Comparison of ENCODE assay signal across 20 cellular contexts in the genomic region with DNA sequence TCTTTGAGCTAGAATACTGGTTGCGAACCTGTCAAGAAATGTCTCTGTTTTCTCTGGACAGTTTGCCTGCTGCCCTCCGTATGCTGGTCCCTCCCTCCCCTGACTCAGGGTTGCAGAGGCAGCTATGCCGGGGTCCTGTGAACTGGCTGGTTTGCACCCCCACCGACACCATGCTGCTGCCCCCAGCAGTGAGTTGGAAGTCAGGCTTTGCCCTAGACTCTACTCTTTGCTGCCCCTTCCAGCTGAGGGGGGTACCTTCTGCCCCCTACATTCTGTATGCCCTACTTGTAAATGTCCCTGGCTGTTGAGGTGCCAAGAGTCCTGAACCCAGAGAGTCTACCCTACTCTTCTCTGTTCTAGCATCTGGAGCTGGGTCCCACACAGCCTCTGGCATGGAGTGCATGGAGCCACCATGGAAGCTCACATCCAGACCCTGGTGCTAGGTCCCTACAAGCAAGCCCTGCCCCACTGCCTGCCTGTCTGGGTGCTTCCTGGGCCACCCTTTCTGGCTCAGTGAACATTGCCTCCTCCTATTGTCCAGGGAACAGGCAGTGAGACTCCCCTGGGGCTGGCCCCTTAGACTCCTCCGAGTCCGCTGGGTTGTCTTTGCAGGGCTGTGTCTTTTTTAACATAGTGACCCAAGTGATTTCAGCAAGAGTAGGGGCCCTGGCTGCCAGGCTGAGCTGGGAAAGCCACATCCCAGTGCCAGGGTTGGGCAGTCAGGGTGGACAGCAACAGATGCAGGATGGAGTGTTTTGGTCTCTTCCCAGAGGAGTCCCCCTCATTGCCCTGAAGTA.
A peak's percentile ranks its signal among the peaks of the same experiment; 100 is the strongest.
DNase-seq lines count a peak whose midpoint lies in the region; ATAC-seq and TF ChIP-seq lines count a peak whose summit lies in the region.
"Had no signal": no experiment of that assay in that cellular context is flagged by ENCODE, and none has a peak within 500 bp of the region (broad histone marks: within the 10 kb centered on the region; RNA-seq: fewer than 3 reads in every experiment).

No MANE protein-coding gene starts in this region.

- H3K9me2 ChIP-seq in hepatocyte (replicated peaks; ENCODE audit: insufficient read depth): no peaks in the 10 kb centered on the region

- H3K79me2 ChIP-seq in hepatocyte: no peaks in the 10 kb centered on the region

- no peaks in the 10 kb centered on the region for H4K20me1 ChIP-seq in hepatocyte (ENCODE audit: insufficient read depth, poor library complexity, severe bottlenecking)

- H2AFZ ChIP-seq in hepatocyte: no peak overlapping the region

- TF ChIP-seq POLR2A in body of pancreas (IDR thresholded peaks at IDR 0.05): no peak

- H3K27ac ChIP-seq in hepatocyte (no peak overlapping the region), body of pancreas (no peak overlapping the region)
- H3K27ac ChIP-seq: Peyer's patch, SJCRH30 had no signal

- no peaks in the 10 kb centered on the region for H3K9me3 Mint-ChIP-seq in stimulated activated naive CD8-positive, alpha-beta T cell treated with anti-CD3 and anti-CD28 coated beads, Interleukin-15, amount 100 ng/mL, for 72 hours

- H3K9me3 ChIP-seq in hepatocyte (ENCODE audit: low read depth) (no peaks in the 10 kb centered on the region), body of pancreas (no peaks in the 10 kb centered on the region)
- H3K9me3 ChIP-seq: BE2C, Peyer's patch, SJCRH30 had no signal

- H3K36me3 ChIP-seq in hepatocyte (replicated peaks; ENCODE audit: insufficient read depth, low read depth) (no peaks in the 10 kb centered on the region), body of pancreas (replicated peaks in 1 of 2; ENCODE audit: insufficient read depth in 1 of 2, low read depth in 2 of 2) (no peaks in the 10 kb centered on the region)
- H3K36me3 ChIP-seq: BE2C, Peyer's patch, SJCRH30 had no signal

- WGBS in hepatocyte (ENCODE audit: low lambda C conversion rate, missing lambda C conversion rate): 93% methylated on average over 6 of the region's 6 CpGs
- WGBS in body of pancreas, 2 donors: 87 to 91% methylated on average over 6 of the region's 6 CpGs

- no peaks in the 10 kb centered on the region for H3K4me1 Mint-ChIP-seq in stimulated activated naive CD8-positive, alpha-beta T cell treated with anti-CD3 and anti-CD28 coated beads, Interleukin-15, amount 100 ng/mL, for 72 hours

- H3K27me3 ChIP-seq in hepatocyte: no peaks in the 10 kb centered on the region
- no peaks in the 10 kb centered on the region for H3K27me3 ChIP-seq in body of pancreas
- H3K27me3 ChIP-seq: BE2C, Peyer's patch had no signal

- DNase-seq in stimulated activated naive CD8-positive, alpha-beta T cell treated with anti-CD3 and anti-CD28 coated beads, Interleukin-15, amount 100 ng/mL, for 72 hours: no peak
- DNase-seq in stimulated activated naive CD8-positive, alpha-beta T cell treated with anti-CD3 and anti-CD28 coated beads, Interleukin-15, Interleukin-2, amounts not matched to agents 100 U/mL and 50 U/mL, for 24 hours: no peak
- DNase-seq in hepatocyte (ENCODE audit: low spot score): peak; percentile 3
- peak; percentile 62 for DNase-seq in posterior vena cava (ENCODE audit: low spot score)
- DNase-seq in NCI-H1930 (lab: John Stamatoyannopoulos, UW): no peak
- no peak for DNase-seq in body of pancreas
- DNase-seq: BE2C, EL, GF-D8, GOT3, Karpas-422, MV-4-11, NCI-H1694, NCI-H2081 treated with DMSO at 0.1 percent for 48 hours, NCI-H2171 treated with DMSO at 0.1 percent for 48 hours, NCI-H446, NCI-H526, SJCRH30 had no signal

- no peaks in the 10 kb centered on the region for H3K27me3 Mint-ChIP-seq in stimulated activated naive CD8-positive, alpha-beta T cell treated with anti-CD3 and anti-CD28 coated beads, Interleukin-15, amount 100 ng/mL, for 72 hours

- H3K4me3 Mint-ChIP-seq in stimulated activated naive CD8-positive, alpha-beta T cell treated with anti-CD3 and anti-CD28 coated beads, Interleukin-15, amount 100 ng/mL, for 72 hours: no peak overlapping the region

- peak overlapping the region in 1 of 2 donors; percentile 14 for H3K27ac Mint-ChIP-seq in stimulated activated naive CD8-positive, alpha-beta T cell treated with anti-CD3 and anti-CD28 coated beads, Interleukin-15, amount 100 ng/mL, for 72 hours

- intact Hi-C loops in posterior vena cava (cut with DNase I): no loop called here
- intact Hi-C loops in body of pancreas (cut with DNase I): no loop called here

- no peaks in the 10 kb centered on the region for H3K4me1 ChIP-seq in hepatocyte (ENCODE audit: insufficient read depth)
- no peaks in the 10 kb centered on the region for H3K4me1 ChIP-seq in body of pancreas
- H3K4me1 ChIP-seq: BE2C, Peyer's patch, SJCRH30 had no signal

- H3K4me3 ChIP-seq in hepatocyte (no peak overlapping the region), body of pancreas (no peak overlapping the region)
- H3K4me3 ChIP-seq: Peyer's patch, SJCRH30 had no signal

- peak; percentile 6 for ATAC-seq in stimulated activated naive CD8-positive, alpha-beta T cell treated with anti-CD3 and anti-CD28 coated beads, Interleukin-15, amount 100 ng/mL, for 72 hours
- no peak for ATAC-seq in stimulated activated naive CD8-positive, alpha-beta T cell treated with anti-CD3 and anti-CD28 coated beads, Interleukin-15, Interleukin-2, amounts not matched to agents 100 U/mL and 50 U/mL, for 24 hours
- ATAC-seq in body of pancreas (no peak), HG03095 (IDR thresholded peaks at IDR 0.05; ENCODE audit: unreplicated experiment) (no peak)

- TF ChIP-seq CTCF in hepatocyte (IDR thresholded peaks at IDR 0.05; ENCODE audit: poor library complexity) (no peak), body of pancreas (IDR thresholded peaks at IDR 0.05) (no peak)

- H3K4me2 ChIP-seq in hepatocyte: no peak overlapping the region

Comparison
In these comparisons a context has a peak if more than half of its experiments do, and no peak if none do; other contexts are left out.
1. DNase-seq: peak in hepatocyte (single experiment) and posterior vena cava (single experiment); none in stimulated activated naive CD8-positive, alpha-beta T cell treated with anti-CD3 and anti-CD28 coated beads, Interleukin-15, amount 100 ng/mL, for 72 hours (0 of 2), stimulated activated naive CD8-positive, alpha-beta T cell treated with anti-CD3 and anti-CD28 coated beads, Interleukin-15, Interleukin-2, amounts not matched to agents 100 U/mL and 50 U/mL, for 24 hours (single experiment), NCI-H1930 (0 of 2) and body of pancreas (0 of 4).